Comparison of ENCODE assay signal across 30 cellular contexts in genomic region chr5:95605786-95606185, GRCh38. TPM values are rescaled to one million over a fixed set of nuclear protein-coding genes. Genes with fewer than 3 reads are reported as not detected.
"Had no signal": no experiment of that assay in that cellular context is flagged by ENCODE, and none has a peak within 500 bp of the region (broad histone marks: within the 10 kb centered on the region; RNA-seq: fewer than 3 reads in every experiment).

No MANE protein-coding gene starts in this region.

- H3K4me3 Mint-ChIP-seq: mesothelial cell of epicardium; naive B cell; natural killer cell; nephron progenitor cell; neural progenitor cell; stimulated activated effector memory CD8-positive, alpha-beta T cell treated with anti-CD3 and anti-CD28 coated beads, Interleukin-12 subunit alpha, Interleukin-12 subunit beta, amount 100 ng/mL, for 72 hours; stimulated activated naive CD8-positive, alpha-beta T cell treated with anti-CD3 and anti-CD28 coated beads, Interleukin-15, Interleukin-2, amounts not matched to agents 100 ng/mL and 50 ng/mL, for 24 hours had no signal

- DNase-seq: heart right ventricle; kidney; left ventricle myocardium inferior; mesendoderm; naive B cell; natural killer cell; nephron progenitor cell; occipital lobe; retina; right cardiac atrium; spleen; stimulated activated CD4-positive, alpha-beta T cell treated with anti-CD3 and anti-CD28 coated beads, Interleukin-4, amount 100 ng/mL, for 24 hours; stimulated activated naive CD4-positive, alpha-beta T cell; tibial artery; trophoblast cell; upper lobe of right lung had no signal

- ATAC-seq: heart right ventricle; natural killer cell; right cardiac atrium; sciatic nerve; stimulated activated effector memory CD8-positive, alpha-beta T cell treated with anti-CD3 and anti-CD28 coated beads, Interleukin-12 subunit alpha, Interleukin-12 subunit beta, amount 100 ng/mL, for 72 hours; upper lobe of right lung had no signal

- FAIRE-seq: kidney, urothelium cell line had no signal

- H3K36me3 ChIP-seq: neural progenitor cell, neutrophil, thoracic aorta had no signal

- H3K4me1 Mint-ChIP-seq: naive B cell; natural killer cell; stimulated activated effector memory CD8-positive, alpha-beta T cell treated with anti-CD3 and anti-CD28 coated beads, Interleukin-12 subunit alpha, Interleukin-12 subunit beta, amount 100 ng/mL, for 72 hours had no signal

- H3K27me3 Mint-ChIP-seq: naive B cell; progenitor cell of endocrine pancreas; stimulated activated naive CD8-positive, alpha-beta T cell treated with anti-CD3 and anti-CD28 coated beads, Interleukin-15, Interleukin-2, amounts not matched to agents 100 ng/mL and 50 ng/mL, for 24 hours had no signal

- H3K9me3 Mint-ChIP-seq: naive B cell; natural killer cell; nephron progenitor cell; neural progenitor cell; stimulated activated effector memory CD8-positive, alpha-beta T cell treated with anti-CD3 and anti-CD28 coated beads, Interleukin-12 subunit alpha, Interleukin-12 subunit beta, amount 100 ng/mL, for 72 hours; stimulated activated naive CD8-positive, alpha-beta T cell treated with anti-CD3 and anti-CD28 coated beads, Interleukin-15, Interleukin-2, amounts not matched to agents 100 ng/mL and 50 ng/mL, for 24 hours had no signal

- H3K36me3 Mint-ChIP-seq: natural killer cell had no signal

- H3K27me3 ChIP-seq: heart right ventricle, hepatocyte, neural progenitor cell, neutrophil, spleen, suprapubic skin, tibial artery, upper lobe of right lung had no signal

- H3K9me3 ChIP-seq: heart right ventricle, left ventricle myocardium inferior, neutrophil, spleen, suprapubic skin, thoracic aorta, tibial artery, upper lobe of right lung had no signal

- H3K4me1 ChIP-seq: left ventricle myocardium inferior, neural progenitor cell, spleen, suprapubic skin, upper lobe of right lung had no signal

- H3K4me3 ChIP-seq: heart right ventricle, hepatocyte, left ventricle myocardium inferior, lung, neural progenitor cell, skin epidermis, spleen, suprapubic skin, thoracic aorta, tibial artery, upper lobe of right lung had no signal

- H3K27ac ChIP-seq: heart right ventricle, hepatocyte, left ventricle myocardium inferior, neural progenitor cell, neutrophil, parathyroid adenoma, skin epidermis, spleen, suprapubic skin, thoracic aorta, tibial artery, upper lobe of right lung had no signal

- H3K27ac Mint-ChIP-seq: mesothelial cell of epicardium; naive B cell; nephron progenitor cell; neural progenitor cell; progenitor cell of endocrine pancreas; stimulated activated effector memory CD8-positive, alpha-beta T cell treated with anti-CD3 and anti-CD28 coated beads, Interleukin-12 subunit alpha, Interleukin-12 subunit beta, amount 100 ng/mL, for 72 hours; stimulated activated naive CD8-positive, alpha-beta T cell treated with anti-CD3 and anti-CD28 coated beads, Interleukin-15, Interleukin-2, amounts not matched to agents 100 ng/mL and 50 ng/mL, for 24 hours had no signal

RNA-seq across cellular contexts. Expression of gene GPR150, which starts 14.1 kb away (rescaled TPM):
- total RNA-seq: hepatocyte, mesothelial cell of epicardium, occipital lobe, progenitor cell of endocrine pancreas had no signal
